ENCODE assay signal across 11 cellular contexts in the genomic region with DNA sequence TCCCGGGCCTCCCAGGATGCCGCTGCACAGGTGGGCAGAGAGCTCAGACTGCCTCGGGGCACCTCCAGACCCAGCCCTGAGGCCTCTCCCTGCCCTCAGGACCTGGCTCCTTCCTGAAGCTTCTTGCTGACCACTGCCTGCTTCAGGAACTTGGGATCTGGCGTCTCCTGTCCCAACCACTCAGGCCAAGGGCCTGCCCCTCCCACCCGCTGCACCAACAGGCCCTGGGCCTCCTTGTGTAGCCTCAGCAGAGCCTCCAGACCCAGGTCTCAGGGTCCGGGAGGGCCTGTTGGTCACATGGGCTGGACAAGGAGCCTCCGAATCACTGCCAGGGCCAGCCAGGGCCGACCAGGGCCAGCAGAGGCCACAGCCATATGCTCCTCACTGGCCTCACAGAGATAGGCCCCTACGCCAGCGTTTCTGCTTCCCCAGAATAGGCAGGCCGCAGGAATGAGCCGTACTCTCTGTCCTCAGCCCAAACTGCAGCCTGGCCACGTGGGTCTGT.
DNase-seq lines count a peak whose midpoint lies in the region; ATAC-seq lines count a peak whose summit lies in the region.
"Had no signal": no experiment of that assay in that cellular context is flagged by ENCODE, and none has a peak within 500 bp of the region (broad histone marks: within the 10 kb centered on the region; RNA-seq: fewer than 3 reads in every experiment).

No MANE protein-coding gene starts in this region.

- H3K36me3 ChIP-seq in NT2/D1 (ENCODE audit: insufficient read depth, insufficient read length, low read length) = peaks cover 29% of the 10 kb centered on the region
- H3K36me3 ChIP-seq in stomach smooth muscle (ENCODE audit: control insufficient read depth in 2 of 2, insufficient read depth in 2 of 2, low read length in 2 of 2) = peaks cover 0 to 10% of the 10 kb centered on the region in 2 donors

- H3K4me1 ChIP-seq in NT2/D1 (ENCODE audit: insufficient read depth, insufficient read length) (peaks cover 22% of the 10 kb centered on the region), stomach smooth muscle (ENCODE audit: control insufficient read depth, insufficient read depth, low read length) (peaks cover 81% of the 10 kb centered on the region)

- no peak overlapping the region for H3K4me3 ChIP-seq in NT2/D1 (ENCODE audit: insufficient read length, low read depth)
- peak overlapping the region in 1 of 2 donors; percentile 81 for H3K4me3 ChIP-seq in stomach smooth muscle (ENCODE audit: low read length in 2 of 2)
- H3K4me3 ChIP-seq: SK-N-MC had no signal

- H3K9me3 ChIP-seq in NT2/D1 (ENCODE audit: insufficient read depth, low read length) (no peaks in the 10 kb centered on the region), stomach smooth muscle (ENCODE audit: control insufficient read depth in 2 of 2, low read length in 2 of 2) (no peaks in the 10 kb centered on the region)

- ATAC-seq in HG03139 (IDR thresholded peaks at IDR 0.05; ENCODE audit: unreplicated experiment) = no peak
- no peak for ATAC-seq in GM21786 (IDR thresholded peaks at IDR 0.05; ENCODE audit: unreplicated experiment)

- peak overlapping the region; percentile 80 for H3K27ac ChIP-seq in stomach smooth muscle (ENCODE audit: low read length)
- H3K27ac ChIP-seq: SK-N-MC had no signal

- no peak for DNase-seq in NT2/D1 (ENCODE audit: low read depth, low spot score)
- peak; percentile 59 for DNase-seq in cerebellar cortex (ENCODE audit: low spot score)
- peak; percentile 47 for DNase-seq in islet precursor cell
- DNase-seq in NCI-H69 (lab: John Stamatoyannopoulos, UW) = no peak
- DNase-seq: dermis blood vessel endothelial cell, DMS79 treated with DMSO at 0.1 percent for 48 hours, NCI-H446 treated with DMSO at 0.1 percent for 48 hours had no signal

- H3K9ac ChIP-seq in NT2/D1 (ENCODE audit: insufficient read length, low read depth) (peak overlapping the region; percentile 26), stomach smooth muscle (ENCODE audit: low read length in 2 of 2) (peak overlapping the region; percentile 27 to 29)

- peaks cover 7% of the 10 kb centered on the region for H3K27me3 ChIP-seq in NT2/D1 (ENCODE audit: insufficient read depth, insufficient read length)
- H3K27me3 ChIP-seq in stomach smooth muscle (ENCODE audit: control insufficient read depth in 1 of 2, insufficient read depth in 2 of 2, low read length in 2 of 2) = no peaks in the 10 kb centered on the region

Comparison
In these comparisons a context has a peak if more than half of its experiments do, and no peak if none do; other contexts are left out.
1. DNase-seq: peak in cerebellar cortex (single experiment) and islet precursor cell (single experiment); none in NT2/D1 (single experiment) and NCI-H69 (single experiment).